Comparison of ENCODE assay signal across 8 cellular contexts in genomic region chr20:347640-348484, GRCh38. TPM values are rescaled to one million over a fixed set of nuclear protein-coding genes. Genes with fewer than 3 reads are reported as not detected.
DNase-seq lines count a peak whose midpoint lies in the region; ATAC-seq and TF ChIP-seq lines count a peak whose summit lies in the region.

No MANE protein-coding gene starts in this region.

- H3K9me3 ChIP-seq in T-helper 17 cell (ENCODE audit: control insufficient read depth, low read length, poor library complexity, severe bottlenecking) (no peaks in the 10 kb centered on the region), right cardiac atrium (ENCODE audit: control insufficient read depth, low read length) (no peaks in the 10 kb centered on the region)

- H3K4me3 ChIP-seq in right cardiac atrium (ENCODE audit: low read length), result peak overlapping the region; percentile 62

- peaks cover 5% of the 10 kb centered on the region for H3K4me1 ChIP-seq in right cardiac atrium (ENCODE audit: control insufficient read depth, insufficient read depth, low read length)

- H3K36me3 Mint-ChIP-seq in T-helper 17 cell (ENCODE audit: low read depth), result peaks cover 7% of the 10 kb centered on the region
- H3K36me3 Mint-ChIP-seq in progenitor cell of endocrine pancreas (ENCODE audit: insufficient read depth), result peaks cover 4% of the 10 kb centered on the region

- no peaks in the 10 kb centered on the region for H3K27me3 ChIP-seq in right cardiac atrium (ENCODE audit: control insufficient read depth, insufficient read depth)

- intact Hi-C loops in right cardiac atrium (cut with DNase I), result no loop called here

- peak overlapping the region; percentile 76 for H3K27ac Mint-ChIP-seq in T-helper 17 cell
- H3K27ac Mint-ChIP-seq in progenitor cell of endocrine pancreas, result peak overlapping the region; percentile 97

- H3K27me3 Mint-ChIP-seq in T-helper 17 cell (peaks cover 6% of the 10 kb centered on the region), progenitor cell of endocrine pancreas (peaks cover 3% of the 10 kb centered on the region)

- peaks cover 16% of the 10 kb centered on the region for H3K4me1 Mint-ChIP-seq in T-helper 17 cell
- peaks cover 16% of the 10 kb centered on the region for H3K4me1 Mint-ChIP-seq in progenitor cell of endocrine pancreas (ENCODE audit: low read depth)

- no peak for TF ChIP-seq CTCF in 22Rv1 (IDR thresholded peaks at IDR 0.05)
- TF ChIP-seq CTCF in progenitor cell of endocrine pancreas (IDR thresholded peaks at IDR 0.05; ENCODE audit: unreplicated experiment), result no peak

- H3K4me3 Mint-ChIP-seq in T-helper 17 cell, result peak overlapping the region; percentile 99
- H3K4me3 Mint-ChIP-seq in progenitor cell of endocrine pancreas (ENCODE audit: low read depth), result peak overlapping the region; percentile 86

- DNase-seq in NCI-H146 treated with DMSO at 0.1 percent for 48 hours (lab: John Stamatoyannopoulos, UW; ENCODE audit: unreplicated experiment) (peak; percentile 92), T-helper 17 cell (peak; percentile 18 to 52 (median 51)), astrocyte of the hippocampus (ENCODE audit: low read depth, low spot score) (peak; percentile 98), right cardiac atrium (peak; percentile 95 to 97 (median 97)), progenitor cell of endocrine pancreas (ENCODE audit: low spot score, unreplicated experiment) (peak; percentile 91)

- under 1% methylated on average over 61 of the region's 61 CpGs for WGBS in right cardiac atrium

- no peaks in the 10 kb centered on the region for H3K9me3 Mint-ChIP-seq in progenitor cell of endocrine pancreas (ENCODE audit: low read depth)

- H3K27ac ChIP-seq in 22Rv1, result peak overlapping the region; percentile 95
- peak overlapping the region; percentile 80 for H3K27ac ChIP-seq in right cardiac atrium (ENCODE audit: low read length)

- ATAC-seq in GM18502 (IDR thresholded peaks at IDR 0.05; ENCODE audit: poor library complexity, unreplicated experiment), result peak; percentile 79
- ATAC-seq in HG02884 (IDR thresholded peaks at IDR 0.05; ENCODE audit: unreplicated experiment), result peak; percentile 80
- ATAC-seq in T-helper 17 cell, result peak; percentile 83
- peak; percentile 92 to 93 for ATAC-seq in right cardiac atrium

RNA-seq across cellular contexts. Expression of gene NRSN2, which starts 1.0 kb away (rescaled TPM):
- under 1 TPM; 0.62 to 0.89 TPM for total RNA-seq in T-helper 17 cell
- 10 to 100 TPM; 24.5 to 30.9 (median 24.8) TPM for total RNA-seq in right cardiac atrium
- 26.6 TPM for polyA plus RNA-seq in right cardiac atrium
- 28.9 and 33.0 TPM in 2 replicates for total RNA-seq in progenitor cell of endocrine pancreas

RNA-seq across cellular contexts. Expression of gene SOX12, which starts 22.5 kb away (rescaled TPM):
- total RNA-seq in T-helper 17 cell (1 to 10 TPM; 5.2 to 8.3 TPM), right cardiac atrium (10 to 100 TPM in 3 of 4 donors, 1 to 10 TPM in 1; 7.4 to 13.7 (median 11.8) TPM), progenitor cell of endocrine pancreas (54.8 and 59.0 TPM in 2 replicates)
- 5.1 TPM for polyA plus RNA-seq in right cardiac atrium

RNA-seq across cellular contexts. Expression of gene TRIB3, which starts 32.7 kb away (rescaled TPM):
- 1 to 10 TPM; 1.8 to 3.3 TPM for total RNA-seq in T-helper 17 cell
- total RNA-seq in right cardiac atrium, result 1 to 10 TPM in 1 of 4 donors, under 1 TPM in 3; 0.49 to 2.1 (median 0.66) TPM
- polyA plus RNA-seq in right cardiac atrium, result 1.0 TPM
- total RNA-seq in progenitor cell of endocrine pancreas, result 5.2 and 7.8 TPM in 2 replicates

RNA-seq across cellular contexts. Expression of gene ZCCHC3, which starts 50.5 kb away (rescaled TPM):
- total RNA-seq in T-helper 17 cell, result 10 to 100 TPM; 15.6 to 18.9 TPM
- total RNA-seq in right cardiac atrium, result 10 to 100 TPM; 13.0 to 14.3 (median 13.9) TPM
- polyA plus RNA-seq in right cardiac atrium, result 10.5 TPM
- total RNA-seq in progenitor cell of endocrine pancreas, result 30.5 and 31.2 TPM in 2 replicates

RNA-seq across cellular contexts. Expression of gene C20orf96, which starts 57.3 kb away (rescaled TPM):
- total RNA-seq in T-helper 17 cell (1 to 10 TPM; 2.4 to 2.7 TPM), right cardiac atrium (1 to 10 TPM; 4.8 to 9.1 (median 6.9) TPM), progenitor cell of endocrine pancreas (69.9 and 70.1 TPM in 2 replicates)
- 4.2 TPM for polyA plus RNA-seq in right cardiac atrium

Comparison
In these comparisons a context has a peak if more than half of its experiments do, and no peak if none do; other contexts are left out.
1. Peak in every context shown above with its lines: DNase-seq, ATAC-seq, H3K4me3 ChIP-seq and H3K27ac ChIP-seq.
2. RNA of gene NRSN2, which starts 1.0 kb away (total RNA-seq): 28.9 to 33.0 TPM in progenitor cell of endocrine pancreas and 24.5 to 30.9 TPM in right cardiac atrium; 0.62 to 0.89 TPM in T-helper 17 cell; every median in the first group is over 10 times any median in the second.